ENCODE assay signal across 13 cellular contexts in genomic region chr7:7136423-7136822, GRCh38. TPM values are rescaled to one million over a fixed set of nuclear protein-coding genes. Genes with fewer than 3 reads are reported as not detected.
A peak's percentile ranks its signal among the peaks of the same experiment; 100 is the strongest.
DNase-seq lines count a peak whose midpoint lies in the region; ATAC-seq, FAIRE-seq and TF ChIP-seq lines count a peak whose summit lies in the region.
"Had no signal": no experiment of that assay in that cellular context is flagged by ENCODE, and none has a peak within 500 bp of the region (broad histone marks: within the 10 kb centered on the region; RNA-seq: fewer than 3 reads in every experiment).

No MANE protein-coding gene starts in this region.

- no peaks in the 10 kb centered on the region for H3K27me3 Mint-ChIP-seq in astrocyte (ENCODE audit: low read depth, unreplicated experiment)

- peak overlapping the region; percentile 1 for H3K27ac ChIP-seq in astrocyte (ENCODE audit: low read depth, low read length)
- H3K27ac ChIP-seq: foreskin keratinocyte had no signal

- no peaks in the 10 kb centered on the region for H3K9me3 Mint-ChIP-seq in astrocyte (ENCODE audit: unreplicated experiment)

- H3K4me2 ChIP-seq in astrocyte (ENCODE audit: low read length), result peak overlapping the region; percentile 15

- no peak overlapping the region for H3K4me3 ChIP-seq in astrocyte (ENCODE audit: insufficient read depth, low read depth, low read length)

- no peak overlapping the region for H3K4me3 Mint-ChIP-seq in astrocyte (ENCODE audit: unreplicated experiment)
- H3K4me3 Mint-ChIP-seq: brain had no signal

- no peak for TF ChIP-seq CTCF in astrocyte (IDR thresholded peaks at IDR 0.05; ENCODE audit: insufficient read depth, low read depth, low read length)

- H3K27ac Mint-ChIP-seq in astrocyte (ENCODE audit: unreplicated experiment), result no peak overlapping the region

- H4K20me1 ChIP-seq in astrocyte (ENCODE audit: insufficient read depth, low read length), result no peaks in the 10 kb centered on the region

- DNase-seq in NCI-H510A treated with DMSO at 0.1 percent for 48 hours (lab: John Stamatoyannopoulos, UW) (peak; percentile 74), NCI-H510A (lab: John Stamatoyannopoulos, UW) (no peak), astrocyte (ENCODE audit: low read depth) (peak; percentile 65), iris pigment epithelial cell (ENCODE audit: low read depth) (peak; percentile 11), stromal cell of bone marrow (ENCODE audit: low read depth) (peak; percentile 32), putamen (ENCODE audit: low spot score) (no peak)
- DNase-seq: foreskin keratinocyte, GF-D8, PC-3, T-helper 9 cell had no signal

- peaks cover 2% of the 10 kb centered on the region for H3K4me1 Mint-ChIP-seq in astrocyte (ENCODE audit: low read depth, unreplicated experiment)
- H3K4me1 Mint-ChIP-seq: brain had no signal

- no peaks in the 10 kb centered on the region for H3K27me3 ChIP-seq in astrocyte (ENCODE audit: insufficient read depth, low read length)
- H3K27me3 ChIP-seq: foreskin keratinocyte had no signal

- no peak for FAIRE-seq in astrocyte (lab: Jason Lieb, UNC)

- no peaks in the 10 kb centered on the region for H3K79me2 ChIP-seq in astrocyte (ENCODE audit: insufficient read depth, low read length)

- no peaks in the 10 kb centered on the region for H3K36me3 ChIP-seq in astrocyte (ENCODE audit: insufficient read depth, low read length)

- H3K36me3 Mint-ChIP-seq in astrocyte (ENCODE audit: low read depth, unreplicated experiment), result no peaks in the 10 kb centered on the region
- H3K36me3 Mint-ChIP-seq: brain had no signal

- no peaks in the 10 kb centered on the region for H3K4me1 ChIP-seq in astrocyte (ENCODE audit: insufficient read depth, low read length)
- H3K4me1 ChIP-seq: foreskin keratinocyte had no signal

- no peak overlapping the region for H3K9ac ChIP-seq in astrocyte (ENCODE audit: low read length)

- H3K9me3 ChIP-seq in astrocyte (ENCODE audit: insufficient read depth, low read depth, low read length), result no peaks in the 10 kb centered on the region

- no peak overlapping the region for H2AFZ ChIP-seq in astrocyte (ENCODE audit: low read depth, low read length)

- ATAC-seq in GM21619 (IDR thresholded peaks at IDR 0.05; ENCODE audit: unreplicated experiment), result no peak
- ATAC-seq in GM18907 (IDR thresholded peaks at IDR 0.05; ENCODE audit: unreplicated experiment), result no peak
- ATAC-seq: foreskin keratinocyte, PC-3 had no signal

RNA-seq across cellular contexts. Expression of gene C1GALT1, which starts 45.9 kb away (rescaled TPM):
- 38.6 and 40.0 TPM in 2 replicates for total RNA-seq in astrocyte

Comparison
In these comparisons a context has a peak if more than half of its experiments do, and no peak if none do; other contexts are left out.
1. DNase-seq: peak in NCI-H510A treated with DMSO at 0.1 percent for 48 hours (single experiment), astrocyte (single experiment), iris pigment epithelial cell (single experiment) and stromal cell of bone marrow (single experiment); none in NCI-H510A (single experiment) and putamen (single experiment).